Comparison of ENCODE assay signal across 12 cellular contexts in the genomic region with DNA sequence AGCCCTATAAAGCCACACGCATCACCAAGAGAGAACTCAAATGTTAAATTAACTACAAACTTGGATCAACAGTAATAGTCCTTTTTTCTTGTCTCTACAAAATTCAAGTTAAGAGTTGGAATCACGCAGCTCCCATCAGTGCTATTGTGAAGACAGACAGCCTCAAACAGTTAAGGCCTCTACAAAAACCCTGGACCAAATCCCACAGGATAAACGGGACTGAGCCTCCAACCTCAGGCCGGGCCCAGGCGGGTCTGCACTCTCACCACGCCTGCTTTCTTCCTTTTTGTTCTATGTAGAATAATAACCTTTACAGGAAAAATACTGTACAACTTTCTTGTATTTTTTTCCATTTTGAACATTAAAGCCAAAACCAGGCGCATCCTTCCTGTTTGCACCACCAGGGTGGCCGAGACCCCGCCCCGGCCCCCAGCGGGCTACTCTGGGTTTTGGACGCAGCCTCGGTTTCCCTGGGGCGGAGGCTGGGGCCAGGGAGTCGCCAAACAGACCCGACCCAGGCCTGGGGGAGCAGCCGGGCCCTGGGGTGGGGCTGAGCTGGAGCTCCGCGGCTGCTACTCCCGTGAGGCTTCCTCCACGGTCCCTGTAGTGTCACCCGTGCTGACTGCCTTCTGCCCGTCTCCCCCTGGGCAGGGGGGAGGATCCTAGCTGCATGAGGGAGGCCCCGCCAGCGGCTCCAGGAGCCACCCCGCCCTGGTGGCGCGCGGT.
DNase-seq lines count a peak whose midpoint lies in the region; ATAC-seq, FAIRE-seq and TF ChIP-seq lines count a peak whose summit lies in the region.
"Had no signal": no experiment of that assay in that cellular context is flagged by ENCODE, and none has a peak within 500 bp of the region (broad histone marks: within the 10 kb centered on the region; RNA-seq: fewer than 3 reads in every experiment).

No MANE protein-coding gene starts in this region.

- H3K36me3 ChIP-seq in GM23338 (ENCODE audit: insufficient read depth) (no peaks in the 10 kb centered on the region), H1 (ENCODE audit: control insufficient read depth in 2 of 4, insufficient read depth in 4 of 4, low read length in 3 of 4) (no peaks in the 10 kb centered on the region), osteoblast (ENCODE audit: insufficient read depth, low read length) (no peaks in the 10 kb centered on the region)

- no peak overlapping the region for H3K27ac Mint-ChIP-seq in GM23338

- H2AFZ ChIP-seq in GM23338 (peak overlapping the region; percentile 84), H1 (ENCODE audit: low read length) (no peak overlapping the region), osteoblast (ENCODE audit: low read length) (no peak overlapping the region)

- H4K91ac ChIP-seq in H1 (replicated peaks; ENCODE audit: insufficient read length, low read length), result no peak overlapping the region

- H4K20me1 ChIP-seq in GM23338 (replicated peaks; ENCODE audit: insufficient read depth) (no peaks in the 10 kb centered on the region), H1 (replicated peaks in 1 of 2; ENCODE audit: control insufficient read depth in 1 of 2, insufficient read depth in 2 of 2, low read length in 2 of 2) (peaks cover 0 to 5% of the 10 kb centered on the region in 2 experiments), osteoblast (ENCODE audit: insufficient read depth, low read length) (no peaks in the 10 kb centered on the region)

- TF ChIP-seq CTCF in 22Rv1 (IDR thresholded peaks at IDR 0.05) (no peak), GM23338 (conservative IDR thresholded peaks at IDR 0.05; ENCODE audit: low read depth in 2 of 2) (no peak), H1 (IDR thresholded peaks at IDR 0.05; ENCODE audit: control extremely low read depth in 1 of 3, insufficient read depth in 1 of 3, low read depth in 1 of 3, low read length in 3 of 3) (no peak), osteoblast (IDR thresholded peaks at IDR 0.05; ENCODE audit: extremely low read depth, low read depth, low read length) (no peak)

- FAIRE-seq in H1 (lab: Jason Lieb, UNC), result no peak
- FAIRE-seq: bronchial epithelial cell had no signal

- peak overlapping the region; percentile 5; the same call in 1 of the 3 replicates for H3K4me3 Mint-ChIP-seq in GM23338

- H3K4me2 ChIP-seq in GM23338, result peak overlapping the region; percentile 84
- peak overlapping the region; percentile 82 to 86 for H3K4me2 ChIP-seq in H1 (ENCODE audit: insufficient read depth in 1 of 2, low read depth in 2 of 2, low read length in 2 of 2)
- H3K4me2 ChIP-seq in osteoblast (ENCODE audit: insufficient read depth, low read length), result peak overlapping the region; percentile 43

- no peak for TF ChIP-seq EP300 in H1 (IDR thresholded peaks at IDR 0.05; ENCODE audit: borderline replicate concordance in 1 of 2, low read depth in 2 of 2, low read length in 2 of 2)

- DNase-seq in GM23338 (ENCODE audit: low spot score), result no peak
- no peak for DNase-seq in H1 (ENCODE audit: low read depth in 1 of 2, low spot score in 2 of 2)
- DNase-seq in osteoblast (ENCODE audit: insufficient read length, low spot score, missing footprints), result peak; percentile 80
- no peak for DNase-seq in NCI-H2029 (lab: John Stamatoyannopoulos, UW)
- DNase-seq: posterior cingulate gyrus, thyroid gland had no signal

- H3K36me3 Mint-ChIP-seq in GM23338 (ENCODE audit: low read depth), result peaks cover 3% of the 10 kb centered on the region; the same call in 1 of the 3 replicates
- H3K36me3 Mint-ChIP-seq: CD4-positive, CD25-positive, alpha-beta regulatory T cell had no signal

- no peak overlapping the region for H2AK5ac ChIP-seq in H1 (ENCODE audit: low read depth, low read length)

- peaks cover 18% of the 10 kb centered on the region for H3K27me3 Mint-ChIP-seq in GM23338 (ENCODE audit: insufficient read depth, low read depth, poor library complexity)
- H3K27me3 Mint-ChIP-seq: CD4-positive, CD25-positive, alpha-beta regulatory T cell had no signal

- H2BK12ac ChIP-seq in H1 (ENCODE audit: low read depth, low read length), result no peak overlapping the region

- H4K5ac ChIP-seq in H1 (ENCODE audit: insufficient read length, low read depth, low read length), result no peak overlapping the region

- peaks cover 14% of the 10 kb centered on the region for H3F3A ChIP-seq in GM23338 (replicated peaks; ENCODE audit: low read depth)

- CTCF ChIA-PET in H1 (lab: Charles Lee; ENCODE audit: partially characterized antibody), result interaction anchor here (0.5 to 2.1 kb wide), 7 partner anchors 12 to 231 kb away, joined by 3 to 9 read pairs (median 3); no protein-coding TSS in a partner anchor

- H3K79me2 ChIP-seq in GM23338 (replicated peaks; ENCODE audit: insufficient read depth) (no peaks in the 10 kb centered on the region), H1 (ENCODE audit: control insufficient read depth in 1 of 2, insufficient read depth in 2 of 2, low read length in 2 of 2) (no peaks in the 10 kb centered on the region), osteoblast (ENCODE audit: insufficient read depth, low read length) (no peaks in the 10 kb centered on the region)

- no peaks in the 10 kb centered on the region for H3K79me1 ChIP-seq in H1 (ENCODE audit: low read depth, low read length)

- H3K27me3 ChIP-seq in GM23338 (ENCODE audit: insufficient read depth) (peaks cover 33% of the 10 kb centered on the region), H1 (replicated peaks in 1 of 4; ENCODE audit: control insufficient read depth in 3 of 4, extremely low read depth in 1 of 4, insufficient read depth in 3 of 4, low read length in 3 of 4) (peaks cover 7 to 33% (median 27%) of the 10 kb centered on the region in 4 experiments), osteoblast (ENCODE audit: insufficient read depth, low read length) (peaks cover 26% of the 10 kb centered on the region)
- H3K27me3 ChIP-seq: thyroid gland had no signal

- H3K9ac ChIP-seq in H1 (replicated peaks in 1 of 4; ENCODE audit: extremely low read depth in 1 of 4, low read depth in 3 of 4, low read length in 3 of 4), result no peak overlapping the region

- H3K4me1 Mint-ChIP-seq in GM23338, result peaks cover 14% of the 10 kb centered on the region

- H3K56ac ChIP-seq in H1 (replicated peaks; ENCODE audit: insufficient read length, low read depth, low read length), result no peak overlapping the region

- no peak overlapping the region for H3K4ac ChIP-seq in H1 (replicated peaks; ENCODE audit: insufficient read length, low read depth, low read length)

- H2BK20ac ChIP-seq in H1 (ENCODE audit: low read length), result no peak overlapping the region

- no peak overlapping the region for H2BK120ac ChIP-seq in H1 (replicated peaks; ENCODE audit: low read depth, low read length)

- TF ChIP-seq RAD21 in H1 (IDR thresholded peaks at IDR 0.05 in 1 of 2, conservative IDR thresholded peaks at IDR 0.05 in 1 of 2; ENCODE audit: low read depth in 2 of 2, low read length in 2 of 2), result no peak

- peak; percentile 2; the same call in 2 of the 3 replicates for ATAC-seq in GM23338
- no peak for ATAC-seq in GM21390 (IDR thresholded peaks at IDR 0.05; ENCODE audit: unreplicated experiment)
- no peak for ATAC-seq in GM19023 (IDR thresholded peaks at IDR 0.05; ENCODE audit: unreplicated experiment)
- ATAC-seq in HG03108 (IDR thresholded peaks at IDR 0.05; ENCODE audit: unreplicated experiment), result no peak

- TF ChIP-seq POLR2A in H1 (IDR thresholded peaks at IDR 0.05; ENCODE audit: control extremely low read depth in 1 of 2, low read depth in 2 of 2, low read length in 2 of 2), result no peak

- peak overlapping the region; percentile 100 for H3K27ac ChIP-seq in 22Rv1
- no peak overlapping the region for H3K27ac ChIP-seq in GM23338 (ENCODE audit: low read depth)
- no peak overlapping the region for H3K27ac ChIP-seq in H1 (ENCODE audit: low read depth, low read length)
- H3K27ac ChIP-seq in osteoblast (ENCODE audit: low read depth, low read length), result no peak overlapping the region
- H3K27ac ChIP-seq: thyroid gland had no signal

- H3K14ac ChIP-seq in H1 (ENCODE audit: insufficient read length), result no peak overlapping the region

- no peak overlapping the region for H2BK15ac ChIP-seq in H1 (ENCODE audit: low read length)

- H3K9me3 ChIP-seq in H1 (ENCODE audit: insufficient read depth in 2 of 2, low read depth in 1 of 2, low read length in 1 of 2), result no peaks in the 10 kb centered on the region
- H3K9me3 ChIP-seq in osteoblast (ENCODE audit: low read depth, low read length), result no peaks in the 10 kb centered on the region
- H3K9me3 ChIP-seq: thyroid gland had no signal

- H3K9me2 ChIP-seq in GM23338 (ENCODE audit: insufficient read depth), result no peaks in the 10 kb centered on the region

- WGBS in H1 (ENCODE audit: extremely low coverage in 1 of 2, insufficient coverage in 1 of 2, insufficient read length in 1 of 2, insufficient replicate concordance in 2 of 2, low coverage in 1 of 2, low lambda C conversion rate in 2 of 2, missing lambda C conversion rate in 1 of 2), 2 experiments, result 49% methylated on average over 28 of the region's 29 CpGs; no CpG with 5 or more reads in 1 of the 2 experiments

- no peak overlapping the region for H3K23ac ChIP-seq in H1 (ENCODE audit: insufficient read length)

- POLR2A ChIA-PET in H1 (lab: Charles Lee; ENCODE audit: partially characterized antibody), result no interaction called here

- H3K23me2 ChIP-seq in H1 (ENCODE audit: low read depth, low read length), result peaks cover 6% of the 10 kb centered on the region; the same call in 1 of the 2 replicates

- H3K4me3 ChIP-seq in GM23338 (peak overlapping the region; percentile 60), H1 (ENCODE audit: extremely low read depth in 1 of 4, insufficient read depth in 2 of 4, low read depth in 3 of 4, low read length in 4 of 4) (peak overlapping the region in 3 of 4 experiments; percentile 19 to 59 (median 20); a peak in 4 of 8 replicates), osteoblast (ENCODE audit: insufficient read depth, low read length) (peak overlapping the region; percentile 49)
- H3K4me3 ChIP-seq: thyroid gland had no signal

- peaks cover 13% of the 10 kb centered on the region for H3K4me1 ChIP-seq in GM23338 (ENCODE audit: insufficient read depth)
- H3K4me1 ChIP-seq in H1 (replicated peaks in 1 of 4; ENCODE audit: control insufficient read depth in 3 of 4, insufficient read depth in 4 of 4, low read length in 3 of 4), result peaks cover 0 to 31% (median 13%) of the 10 kb centered on the region in 4 experiments; a peak in 6 of 7 replicates
- H3K4me1 ChIP-seq in osteoblast (ENCODE audit: insufficient read depth, low read length), result peaks cover 21% of the 10 kb centered on the region

- no peak overlapping the region for H2BK5ac ChIP-seq in H1 (ENCODE audit: low read depth, low read length)

- peak overlapping the region; percentile 18; the same call in 1 of the 2 replicates for H4K8ac ChIP-seq in H1 (ENCODE audit: extremely low read depth, insufficient read depth, low read length)

- no peaks in the 10 kb centered on the region for H3K9me3 Mint-ChIP-seq in GM23338

- H3K18ac ChIP-seq in H1 (ENCODE audit: extremely low read depth, low read length), result no peak overlapping the region; the same call in 1 of the 2 replicates

TF ChIP-seq in GM23338, 12 proteins besides CTCF, POLR2A, EP300 and RAD21:
- TF ChIP-seq POLR2AphosphoS5 (IDR thresholded peaks at IDR 0.05; ENCODE audit: low read depth), result no peak
- peak; percentile 44 for TF ChIP-seq EZH2 (IDR thresholded peaks at IDR 0.05; ENCODE audit: low read depth, unreplicated experiment)

TF ChIP-seq in H1, 55 proteins besides CTCF, POLR2A, EP300 and RAD21 (continues in another document):
- TF ChIP-seq SUZ12 (IDR thresholded peaks at IDR 0.05; ENCODE audit: low read length), result peak; percentile 40; the same call in 1 of the 2 replicates
- TF ChIP-seq CREB1 (IDR thresholded peaks at IDR 0.05), result no peak
